ENCODE assay signal across 8 cellular contexts in genomic region chr2:230130668-230131364, GRCh38.
DNase-seq lines count a peak whose midpoint lies in the region; ATAC-seq and TF ChIP-seq lines count a peak whose summit lies in the region.

No MANE protein-coding gene starts in this region.

- peak; percentile 58 to 76 for ATAC-seq in gastrocnemius medialis
- ATAC-seq in GM18498 (IDR thresholded peaks at IDR 0.05; ENCODE audit: unreplicated experiment): no peak
- no peak for ATAC-seq in HG02571 (IDR thresholded peaks at IDR 0.05; ENCODE audit: unreplicated experiment)
- no peak for ATAC-seq in GM18861 (IDR thresholded peaks at IDR 0.05; ENCODE audit: unreplicated experiment)

- peaks cover 30% of the 10 kb centered on the region for H3K9me3 ChIP-seq in left ventricle myocardium inferior (replicated peaks)
- no peaks in the 10 kb centered on the region for H3K9me3 ChIP-seq in gastrocnemius medialis

- H3K36me3 ChIP-seq in left ventricle myocardium inferior (no peaks in the 10 kb centered on the region), gastrocnemius medialis (no peaks in the 10 kb centered on the region)

- no peak for TF ChIP-seq CTCF in left ventricle myocardium inferior (IDR thresholded peaks at IDR 0.05; ENCODE audit: borderline replicate concordance)
- TF ChIP-seq CTCF in gastrocnemius medialis (IDR thresholded peaks at IDR 0.05 in 4 of 5, conservative IDR thresholded peaks at IDR 0.05 in 1 of 5): no peak

- H3K4me3 ChIP-seq in left ventricle myocardium inferior (no peak overlapping the region), gastrocnemius medialis (no peak overlapping the region)

- in situ Hi-C loops in gastrocnemius medialis (cut with MboI; ENCODE audit: low sequenced_read_pairs in 4 of 4): no loop called here

- intact Hi-C loops in left ventricle myocardium inferior (cut with micrococcal nuclease): no loop called here
- intact Hi-C loops in gastrocnemius medialis (cut with DNase I; ENCODE audit: low total_unique reads): no loop called here

- peaks cover 60% of the 10 kb centered on the region for H3K4me1 ChIP-seq in left ventricle myocardium inferior
- peaks cover 10 to 22% of the 10 kb centered on the region in 2 donors for H3K4me1 ChIP-seq in gastrocnemius medialis

- peak in 1 of 2 donors; percentile 13 for TF ChIP-seq POLR2A in gastrocnemius medialis (IDR thresholded peaks at IDR 0.05)

- H3K27ac ChIP-seq in left ventricle myocardium inferior (replicated peaks) (peak overlapping the region; percentile 88), gastrocnemius medialis (peak overlapping the region; percentile 72 to 74 (median 74))

- DNase-seq in ELF-1 (ENCODE audit: low read depth, low spot score) (peak; percentile 15), amniotic epithelial cell (ENCODE audit: low read depth) (peak; percentile 17), left ventricle myocardium inferior (peak; percentile 66), gastrocnemius medialis (peak in 1 of 2 donors; percentile 35), medulla oblongata (ENCODE audit: extremely low spot score) (no peak)

- H3K27me3 ChIP-seq in left ventricle myocardium inferior (ENCODE audit: low read depth) (no peaks in the 10 kb centered on the region), gastrocnemius medialis (no peaks in the 10 kb centered on the region)

Comparison
In these comparisons a context has a peak if more than half of its experiments do, and no peak if none do; other contexts are left out.
1. ATAC-seq: peak in gastrocnemius medialis (2 of 2); none in GM18498 (single experiment), HG02571 (single experiment) and GM18861 (single experiment).